In genomic region chr15:92315595-92316211, GRCh38 we compare ENCODE assay signal across 23 cellular contexts.
DNase-seq lines count a peak whose midpoint lies in the region; ATAC-seq, FAIRE-seq and TF ChIP-seq lines count a peak whose summit lies in the region.
"Had no signal": no experiment of that assay in that cellular context is flagged by ENCODE, and none has a peak within 500 bp of the region (broad histone marks: within the 10 kb centered on the region; RNA-seq: fewer than 3 reads in every experiment).

No MANE protein-coding gene starts in this region.

- H3K9me3 ChIP-seq in left lung = no peaks in the 10 kb centered on the region
- H3K9me3 ChIP-seq: A549, Caco-2 had no signal

- H3K4me1 ChIP-seq in left lung = no peaks in the 10 kb centered on the region
- H3K4me1 ChIP-seq: A549, Caco-2 had no signal

- H3K4me3 ChIP-seq in left lung = no peak overlapping the region
- H3K4me3 ChIP-seq: A549, GM23248 had no signal

- ATAC-seq in left lung (peak; percentile 75), HG02938 (IDR thresholded peaks at IDR 0.05; ENCODE audit: unreplicated experiment) (no peak), HG03108 (IDR thresholded peaks at IDR 0.05; ENCODE audit: unreplicated experiment) (no peak)
- ATAC-seq: A549, HCT116 had no signal

- no peak for FAIRE-seq in D721Med (lab: Jason Lieb, UNC)
- FAIRE-seq: A549, GM12892, GM18507, H54 had no signal

- peaks cover 0 to 5% of the 10 kb centered on the region in 2 donors for H3K27me3 ChIP-seq in left lung

- H3K27ac ChIP-seq in left lung = no peak overlapping the region
- H3K27ac ChIP-seq: 22Rv1, A549, C4-2B, GM23248 had no signal

- TF ChIP-seq CTCF in D721Med (IDR thresholded peaks at IDR 0.05; ENCODE audit: insufficient read depth, missing control alignments) (peak; percentile 9), left lung (IDR thresholded peaks at IDR 0.05) (no peak)

- intact Hi-C loops in left lung (cut with DNase I) = no loop called here

- H3K36me3 ChIP-seq in left lung = no peaks in the 10 kb centered on the region

- peak; percentile 23 for DNase-seq in NCI-H82 (lab: John Stamatoyannopoulos, UW)
- DNase-seq in NCI-H82 treated with DMSO at 0.1 percent for 48 hours (lab: John Stamatoyannopoulos, UW; ENCODE audit: unreplicated experiment) = no peak
- no peak for DNase-seq in D721Med (ENCODE audit: insufficient read length, low spot score)
- DNase-seq in NCI-H2029 treated with DMSO at 0.1 percent for 48 hours (lab: John Stamatoyannopoulos, UW) = peak; percentile 51
- no peak for DNase-seq in left lung
- DNase-seq in OCI-M2 (lab: John Stamatoyannopoulos, UW; ENCODE audit: unreplicated experiment) = no peak
- DNase-seq: AML-193; Caco-2; CD4-positive, alpha-beta T cell; DMS153; DMS79; GDM1; GM23248; HFFc6 had no signal

Comparison
In these comparisons a context has a peak if more than half of its experiments do, and no peak if none do; other contexts are left out.
1. DNase-seq: peak in NCI-H82 (single experiment) and NCI-H2029 treated with DMSO at 0.1 percent for 48 hours (single experiment); none in NCI-H82 treated with DMSO at 0.1 percent for 48 hours (single experiment), D721Med (single experiment), left lung (0 of 2) and OCI-M2 (single experiment).